In genomic region chr1:1779691-1780597, GRCh38 we compare ENCODE assay signal across 8 cellular contexts. TPM values are rescaled to one million over a fixed set of nuclear protein-coding genes. Genes with fewer than 3 reads are reported as not detected.
DNase-seq lines count a peak whose midpoint lies in the region; ATAC-seq, FAIRE-seq and TF ChIP-seq lines count a peak whose summit lies in the region.

No MANE protein-coding gene starts in this region.

- peaks cover 0 to 50% (median 20%) of the 10 kb centered on the region in 4 donors for H3K4me1 ChIP-seq in right lobe of liver

- H3K4me3 Mint-ChIP-seq in T-helper 17 cell (peak overlapping the region; percentile 86), MCF 10A (ENCODE audit: unreplicated experiment) (peak overlapping the region; percentile 82)
- peak overlapping the region; percentile 72 for H3K4me3 Mint-ChIP-seq in stimulated activated memory B cell treated with anti-CD40 and anti-IgM and Interleukin-4, amounts not matched to agents 10 μg/mL and 1 μg/mL and 100 μg/mL, for 72 hours

- 48% methylated on average over 13 of the region's 19 CpGs for WGBS in right lobe of liver (ENCODE audit: insufficient coverage, low coverage, low lambda C conversion rate, missing lambda C conversion rate)

- no TSS peak for BruUV-seq in MCF 10A (replicated peaks; lab: Mats Ljungman, UMichigan)

- H3K36me3 Mint-ChIP-seq in T-helper 17 cell (ENCODE audit: low read depth) (no peaks in the 10 kb centered on the region), MCF 10A (ENCODE audit: insufficient read depth, unreplicated experiment) (peaks cover 34% of the 10 kb centered on the region)
- peaks cover 3% of the 10 kb centered on the region for H3K36me3 Mint-ChIP-seq in stimulated activated memory B cell treated with anti-CD40 and anti-IgM and Interleukin-4, amounts not matched to agents 10 μg/mL and 1 μg/mL and 100 μg/mL, for 72 hours

- peak in 2 of 3 donors; percentile 29 to 32 for DNase-seq in T-helper 17 cell
- peak; percentile 91 for DNase-seq in MCF 10A (ENCODE audit: unreplicated experiment)
- DNase-seq in right lobe of liver, result peak; percentile 52 to 72 (median 69)
- DNase-seq in HTR-8/SVneo (ENCODE audit: insufficient read length, low spot score), result no peak

- H3K27me3 ChIP-seq in right lobe of liver, result no peaks in the 10 kb centered on the region

- H3K4me1 Mint-ChIP-seq in T-helper 17 cell (peaks cover 46% of the 10 kb centered on the region), MCF 10A (ENCODE audit: insufficient read depth, unreplicated experiment) (peaks cover 36% of the 10 kb centered on the region)
- peaks cover 76% of the 10 kb centered on the region for H3K4me1 Mint-ChIP-seq in stimulated activated memory B cell treated with anti-CD40 and anti-IgM and Interleukin-4, amounts not matched to agents 10 μg/mL and 1 μg/mL and 100 μg/mL, for 72 hours

- CTCF ChIA-PET in MCF 10A (lab: Yijun Ruan, JAX), result interaction anchor here (0.7 to 1.4 kb wide), 5 partner anchors 125 to 470 kb away, joined by 3 to 7 read pairs (median 3); no protein-coding TSS in a partner anchor

- peak overlapping the region; percentile 97 for H3K27ac ChIP-seq in 22Rv1
- H3K27ac ChIP-seq in right lobe of liver, result peak overlapping the region; percentile 77 to 98 (median 87)

- intact Hi-C loops in MCF 10A (cut with micrococcal nuclease), result loop anchor here (2.0 to 5.0 kb wide), 3 partner anchors 15 to 127 kb away; partner anchors contain the start of gene GNB1
- intact Hi-C loops in right lobe of liver (cut with DNase I), result loop anchor here in 1 of 2 donors (10.0 kb wide), 1 partner anchor 105 kb away; no protein-coding TSS in a partner anchor

- no peak for TF ChIP-seq POLR2A in right lobe of liver (IDR thresholded peaks at IDR 0.05)

- peak overlapping the region; percentile 91 for H3K27ac Mint-ChIP-seq in T-helper 17 cell
- peak overlapping the region; percentile 63 for H3K27ac Mint-ChIP-seq in MCF 10A (ENCODE audit: low read depth, unreplicated experiment)
- H3K27ac Mint-ChIP-seq in stimulated activated memory B cell treated with anti-CD40 and anti-IgM and Interleukin-4, amounts not matched to agents 10 μg/mL and 1 μg/mL and 100 μg/mL, for 72 hours, result peak overlapping the region; percentile 95

- FAIRE-seq in HTR-8/SVneo (lab: Jason Lieb, UNC), result no peak

- H3K36me3 ChIP-seq in right lobe of liver, result peaks cover 0 to 3% (median 0%) of the 10 kb centered on the region in 4 donors

- no peaks in the 10 kb centered on the region for H3K9me3 ChIP-seq in T-helper 17 cell (ENCODE audit: control insufficient read depth, low read length, poor library complexity, severe bottlenecking)
- no peaks in the 10 kb centered on the region for H3K9me3 ChIP-seq in right lobe of liver

- POLR2A ChIA-PET in MCF 10A (lab: Yijun Ruan, JAX), result interaction anchor here (0.7 to 5.2 kb wide), 7 partner anchors 14 to 436 kb away, joined by 3 to 54 read pairs (median 9); no protein-coding TSS in a partner anchor

- peak; percentile 28 for ATAC-seq in GM18861 (IDR thresholded peaks at IDR 0.05; ENCODE audit: unreplicated experiment)
- peak; percentile 32 for ATAC-seq in HG03354 (IDR thresholded peaks at IDR 0.05; ENCODE audit: poor library complexity, severe bottlenecking, unreplicated experiment)
- peak; percentile 49 for ATAC-seq in T-helper 17 cell
- ATAC-seq in right lobe of liver, result peak in 3 of 4 donors; percentile 0 to 5 (median 1)
- ATAC-seq in stimulated activated memory B cell treated with anti-CD40 and anti-IgM and Interleukin-4, amounts not matched to agents 10 μg/mL and 1 μg/mL and 100 μg/mL, for 72 hours, result peak; percentile 61

- TF ChIP-seq CTCF in 22Rv1 (IDR thresholded peaks at IDR 0.05) (no peak), MCF 10A (IDR thresholded peaks at IDR 0.05; ENCODE audit: unreplicated experiment) (no peak), right lobe of liver (IDR thresholded peaks at IDR 0.05) (no peak)

- H3K4me3 ChIP-seq in right lobe of liver, result peak overlapping the region in 2 of 3 donors; percentile 86 to 99

- no peaks in the 10 kb centered on the region for H3K9me3 Mint-ChIP-seq in MCF 10A (ENCODE audit: unreplicated experiment)
- H3K9me3 Mint-ChIP-seq in stimulated activated memory B cell treated with anti-CD40 and anti-IgM and Interleukin-4, amounts not matched to agents 10 μg/mL and 1 μg/mL and 100 μg/mL, for 72 hours, result no peaks in the 10 kb centered on the region

- H3K27me3 Mint-ChIP-seq in T-helper 17 cell (no peaks in the 10 kb centered on the region), MCF 10A (ENCODE audit: insufficient read depth, unreplicated experiment) (no peaks in the 10 kb centered on the region)
- H3K27me3 Mint-ChIP-seq in stimulated activated memory B cell treated with anti-CD40 and anti-IgM and Interleukin-4, amounts not matched to agents 10 μg/mL and 1 μg/mL and 100 μg/mL, for 72 hours, result no peaks in the 10 kb centered on the region

RNA-seq across cellular contexts. Expression of gene NADK, which starts 1.7 kb away (rescaled TPM):
- total RNA-seq in T-helper 17 cell (10 to 100 TPM; 54.8 to 61.5 TPM), MCF 10A (2022) (106 and 107 TPM in 2 replicates), right lobe of liver (100 to 1,000 TPM in 3 of 6 experiments, 10 to 100 TPM in 3; 80.3 to 143 (median 100) TPM)

RNA-seq across cellular contexts. Expression of gene CDK11A, which starts 55.8 kb away (rescaled TPM):
- 100 to 1,000 TPM; 218 to 232 TPM for total RNA-seq in T-helper 17 cell
- 43.8 and 54.0 TPM in 2 replicates for total RNA-seq in MCF 10A (2022)
- total RNA-seq in right lobe of liver, result 10 to 100 TPM in 4 of 6 experiments, 1 to 10 TPM in 2; 8.4 to 25.2 (median 11.0) TPM

Comparison
In these comparisons a context has a peak if more than half of its experiments do, and no peak if none do; other contexts are left out.
1. ATAC-seq: peak in every context shown above with its lines; median percentile 61 in stimulated activated memory B cell treated with anti-CD40 and anti-IgM and Interleukin-4, amounts not matched to agents 10 μg/mL and 1 μg/mL and 100 μg/mL, for 72 hours; 49 in T-helper 17 cell; 32 in HG03354; 28 in GM18861; 1 in right lobe of liver.